ENCODE assay signal across 1 cellular context in the genomic region with DNA sequence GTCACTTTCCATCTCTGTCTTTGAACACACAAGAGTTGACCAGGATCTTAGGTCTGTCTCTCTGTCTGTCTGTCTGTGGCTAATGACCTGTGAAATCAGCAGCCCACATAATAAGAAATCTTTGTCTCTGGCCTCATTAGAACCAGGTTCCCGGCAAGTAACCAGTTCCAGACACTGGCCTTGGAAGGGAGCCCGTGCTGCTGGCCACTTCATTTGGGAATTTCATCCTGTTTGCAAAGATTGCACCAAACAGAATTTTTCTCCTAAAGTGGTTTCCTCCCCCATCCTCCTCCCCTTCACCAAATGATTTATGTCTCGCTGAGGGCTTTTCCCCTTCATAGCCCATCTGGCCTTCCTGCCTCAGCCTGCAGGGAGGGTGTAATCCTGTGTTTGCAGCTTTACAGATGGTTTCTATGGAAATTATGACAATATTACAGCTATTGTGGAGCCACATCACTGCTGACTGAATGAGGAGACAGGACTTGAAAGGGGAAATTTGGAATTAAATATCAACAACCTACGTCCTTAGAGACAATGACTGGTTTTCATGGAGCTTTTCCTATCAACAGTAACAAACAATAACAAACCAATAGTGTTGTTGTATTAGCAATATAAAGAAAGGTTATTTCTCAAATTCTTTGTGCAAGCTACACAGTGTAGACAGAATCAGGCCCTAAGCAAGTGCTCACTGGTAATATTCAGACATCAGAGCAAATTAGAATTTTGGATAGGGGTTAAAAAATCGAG.
TF ChIP-seq lines count a peak whose summit lies in the region.

No MANE protein-coding gene starts in this region.

TF ChIP-seq in HepG2, 621 proteins besides CTCF, POLR2A, EP300 and RAD21 (continued from another document):
- TF ChIP-seq, protein P1, sequence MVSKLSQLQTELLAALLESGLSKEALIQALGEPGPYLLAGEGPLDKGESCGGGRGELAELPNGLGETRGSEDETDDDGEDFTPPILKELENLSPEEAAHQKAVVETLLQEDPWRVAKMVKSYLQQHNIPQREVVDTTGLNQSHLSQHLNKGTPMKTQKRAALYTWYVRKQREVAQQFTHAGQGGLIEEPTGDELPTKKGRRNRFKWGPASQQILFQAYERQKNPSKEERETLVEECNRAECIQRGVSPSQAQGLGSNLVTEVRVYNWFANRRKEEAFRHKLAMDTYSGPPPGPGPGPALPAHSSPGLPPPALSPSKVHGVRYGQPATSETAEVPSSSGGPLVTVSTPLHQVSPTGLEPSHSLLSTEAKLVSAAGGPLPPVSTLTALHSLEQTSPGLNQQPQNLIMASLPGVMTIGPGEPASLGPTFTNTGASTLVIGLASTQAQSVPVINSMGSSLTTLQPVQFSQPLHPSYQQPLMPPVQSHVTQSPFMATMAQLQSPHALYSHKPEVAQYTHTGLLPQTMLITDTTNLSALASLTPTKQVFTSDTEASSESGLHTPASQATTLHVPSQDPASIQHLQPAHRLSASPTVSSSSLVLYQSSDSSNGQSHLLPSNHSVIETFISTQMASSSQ (IDR thresholded peaks at IDR 0.05; ENCODE audit: low read depth): no peak
- TF ChIP-seq, protein P1 (CRISPR knock-in tag; IDR thresholded peaks at IDR 0.05; ENCODE audit: borderline replicate concordance): no peak
- TF ChIP-seq, protein P2, sequence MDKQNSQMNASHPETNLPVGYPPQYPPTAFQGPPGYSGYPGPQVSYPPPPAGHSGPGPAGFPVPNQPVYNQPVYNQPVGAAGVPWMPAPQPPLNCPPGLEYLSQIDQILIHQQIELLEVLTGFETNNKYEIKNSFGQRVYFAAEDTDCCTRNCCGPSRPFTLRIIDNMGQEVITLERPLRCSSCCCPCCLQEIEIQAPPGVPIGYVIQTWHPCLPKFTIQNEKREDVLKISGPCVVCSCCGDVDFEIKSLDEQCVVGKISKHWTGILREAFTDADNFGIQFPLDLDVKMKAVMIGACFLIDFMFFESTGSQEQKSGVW (CRISPR knock-in tag; IDR thresholded peaks at IDR 0.05; ENCODE audit: borderline replicate concordance): no peak
- TF ChIP-seq, protein P3, sequence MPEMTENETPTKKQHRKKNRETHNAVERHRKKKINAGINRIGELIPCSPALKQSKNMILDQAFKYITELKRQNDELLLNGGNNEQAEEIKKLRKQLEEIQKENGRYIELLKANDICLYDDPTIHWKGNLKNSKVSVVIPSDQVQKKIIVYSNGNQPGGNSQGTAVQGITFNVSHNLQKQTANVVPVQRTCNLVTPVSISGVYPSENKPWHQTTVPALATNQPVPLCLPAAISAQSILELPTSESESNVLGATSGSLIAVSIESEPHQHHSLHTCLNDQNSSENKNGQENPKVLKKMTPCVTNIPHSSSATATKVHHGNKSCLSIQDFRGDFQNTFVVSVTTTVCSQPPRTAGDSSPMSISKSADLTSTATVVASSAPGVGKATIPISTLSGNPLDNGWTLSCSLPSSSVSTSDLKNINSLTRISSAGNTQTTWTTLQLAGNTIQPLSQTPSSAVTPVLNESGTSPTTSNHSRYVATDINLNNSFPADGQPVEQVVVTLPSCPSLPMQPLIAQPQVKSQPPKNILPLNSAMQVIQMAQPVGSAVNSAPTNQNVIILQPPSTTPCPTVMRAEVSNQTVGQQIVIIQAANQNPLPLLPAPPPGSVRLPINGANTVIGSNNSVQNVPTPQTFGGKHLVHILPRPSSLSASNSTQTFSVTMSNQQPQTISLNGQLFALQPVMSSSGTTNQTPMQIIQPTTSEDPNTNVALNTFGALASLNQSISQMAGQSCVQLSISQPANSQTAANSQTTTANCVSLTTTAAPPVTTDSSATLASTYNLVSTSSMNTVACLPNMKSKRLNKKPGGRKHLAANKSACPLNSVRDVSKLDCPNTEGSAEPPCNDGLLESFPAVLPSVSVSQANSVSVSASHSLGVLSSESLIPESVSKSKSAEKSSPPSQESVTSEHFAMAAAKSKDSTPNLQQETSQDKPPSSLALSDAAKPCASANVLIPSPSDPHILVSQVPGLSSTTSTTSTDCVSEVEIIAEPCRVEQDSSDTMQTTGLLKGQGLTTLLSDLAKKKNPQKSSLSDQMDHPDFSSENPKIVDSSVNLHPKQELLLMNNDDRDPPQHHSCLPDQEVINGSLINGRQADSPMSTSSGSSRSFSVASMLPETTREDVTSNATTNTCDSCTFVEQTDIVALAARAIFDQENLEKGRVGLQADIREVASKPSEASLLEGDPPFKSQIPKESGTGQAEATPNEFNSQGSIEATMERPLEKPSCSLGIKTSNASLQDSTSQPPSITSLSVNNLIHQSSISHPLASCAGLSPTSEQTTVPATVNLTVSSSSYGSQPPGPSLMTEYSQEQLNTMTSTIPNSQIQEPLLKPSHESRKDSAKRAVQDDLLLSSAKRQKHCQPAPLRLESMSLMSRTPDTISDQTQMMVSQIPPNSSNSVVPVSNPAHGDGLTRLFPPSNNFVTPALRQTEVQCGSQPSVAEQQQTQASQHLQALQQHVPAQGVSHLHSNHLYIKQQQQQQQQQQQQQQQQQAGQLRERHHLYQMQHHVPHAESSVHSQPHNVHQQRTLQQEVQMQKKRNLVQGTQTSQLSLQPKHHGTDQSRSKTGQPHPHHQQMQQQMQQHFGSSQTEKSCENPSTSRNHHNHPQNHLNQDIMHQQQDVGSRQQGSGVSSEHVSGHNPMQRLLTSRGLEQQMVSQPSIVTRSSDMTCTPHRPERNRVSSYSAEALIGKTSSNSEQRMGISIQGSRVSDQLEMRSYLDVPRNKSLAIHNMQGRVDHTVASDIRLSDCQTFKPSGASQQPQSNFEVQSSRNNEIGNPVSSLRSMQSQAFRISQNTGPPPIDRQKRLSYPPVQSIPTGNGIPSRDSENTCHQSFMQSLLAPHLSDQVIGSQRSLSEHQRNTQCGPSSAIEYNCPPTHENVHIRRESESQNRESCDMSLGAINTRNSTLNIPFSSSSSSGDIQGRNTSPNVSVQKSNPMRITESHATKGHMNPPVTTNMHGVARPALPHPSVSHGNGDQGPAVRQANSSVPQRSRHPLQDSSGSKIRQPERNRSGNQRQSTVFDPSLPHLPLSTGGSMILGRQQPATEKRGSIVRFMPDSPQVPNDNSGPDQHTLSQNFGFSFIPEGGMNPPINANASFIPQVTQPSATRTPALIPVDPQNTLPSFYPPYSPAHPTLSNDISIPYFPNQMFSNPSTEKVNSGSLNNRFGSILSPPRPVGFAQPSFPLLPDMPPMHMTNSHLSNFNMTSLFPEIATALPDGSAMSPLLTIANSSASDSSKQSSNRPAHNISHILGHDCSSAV (CRISPR knock-in tag; IDR thresholded peaks at IDR 0.05; ENCODE audit: borderline replicate concordance): no peak
- TF ChIP-seq FIP1L1 (IDR thresholded peaks at IDR 0.05; ENCODE audit: borderline replicate concordance, insufficient read depth, low read depth, low read length): no peak
- no peak for TF ChIP-seq NPAS2 (CRISPR knock-in tag; IDR thresholded peaks at IDR 0.05; ENCODE audit: borderline replicate concordance)
